ENCODE assay signal across 9 cellular contexts in genomic region chr21:41895643-41896493, GRCh38. TPM values are rescaled to one million over a fixed set of nuclear protein-coding genes. Genes with fewer than 3 reads are reported as not detected.
DNase-seq lines count a peak whose midpoint lies in the region; ATAC-seq and TF ChIP-seq lines count a peak whose summit lies in the region.
"Had no signal": no experiment of that assay in that cellular context is flagged by ENCODE, and none has a peak within 500 bp of the region (broad histone marks: within the 10 kb centered on the region; RNA-seq: fewer than 3 reads in every experiment).

No MANE protein-coding gene starts in this region.

- H3K36me3 ChIP-seq in GM23338 (ENCODE audit: insufficient read depth), result no peaks in the 10 kb centered on the region
- H3K36me3 ChIP-seq in A673 (ENCODE audit: insufficient read depth, low read length, poor library complexity, severe bottlenecking), result no peaks in the 10 kb centered on the region
- no peaks in the 10 kb centered on the region for H3K36me3 ChIP-seq in colonic mucosa

- H3K27ac ChIP-seq in GM23338 (ENCODE audit: low read depth) (no peak overlapping the region; the same call in 1 of the 2 replicates), A673 (ENCODE audit: low read depth, low read length, poor library complexity, severe bottlenecking) (no peak overlapping the region), colonic mucosa (no peak overlapping the region)

- no peaks in the 10 kb centered on the region for H3K9me2 ChIP-seq in GM23338 (ENCODE audit: insufficient read depth)
- H3K9me2 ChIP-seq: SK-N-SH had no signal

- no TSS peak for BruUV-seq in A673 (replicated peaks; lab: Mats Ljungman, UMichigan)

- no peak overlapping the region for H3K9ac ChIP-seq in colonic mucosa (ENCODE audit: low read depth in 2 of 2, low read length in 2 of 2)
- H3K9ac ChIP-seq: SK-N-SH had no signal

- POLR2A ChIA-PET in activated CD4-positive, alpha-beta T cell treated with anti-CD3 and anti-CD28 coated beads for 36 hours (lab: Charles Lee), result no interaction called here
- POLR2A ChIA-PET in A673 (lab: Charles Lee; ENCODE audit: low non-redundant PET), result no interaction called here

- H3K27me3 ChIP-seq in GM23338 (ENCODE audit: insufficient read depth) (no peaks in the 10 kb centered on the region), A673 (replicated peaks; ENCODE audit: insufficient read depth, low read depth, low read length, poor library complexity) (no peaks in the 10 kb centered on the region), colonic mucosa (no peaks in the 10 kb centered on the region)

- 0 out of 3 replicates have a peak overlapping the region, but pooled peaks have one; percentile 21 for H3K4me3 Mint-ChIP-seq in GM23338
- no peak overlapping the region for H3K4me3 Mint-ChIP-seq in activated CD4-positive, alpha-beta T cell treated with anti-CD3 and anti-CD28 coated beads for 36 hours

- no peak overlapping the region for H3K27ac Mint-ChIP-seq in GM23338
- H3K27ac Mint-ChIP-seq in activated CD4-positive, alpha-beta T cell treated with anti-CD3 and anti-CD28 coated beads for 36 hours, result no peak overlapping the region

- no peaks in the 10 kb centered on the region for H3K27me3 Mint-ChIP-seq in GM23338 (ENCODE audit: insufficient read depth, low read depth, poor library complexity)
- no peaks in the 10 kb centered on the region for H3K27me3 Mint-ChIP-seq in activated CD4-positive, alpha-beta T cell treated with anti-CD3 and anti-CD28 coated beads for 36 hours

- no peak overlapping the region for H3K4me2 ChIP-seq in GM23338
- H3K4me2 ChIP-seq: SK-N-SH had no signal

- peak; percentile 56 for DNase-seq in GM23338 (ENCODE audit: low spot score)
- DNase-seq in activated CD4-positive, alpha-beta T cell treated with anti-CD3 and anti-CD28 coated beads for 36 hours, result peak; percentile 60
- DNase-seq in effector CD4-positive, alpha-beta T cell, result peak; percentile 17
- DNase-seq in stimulated activated CD4-positive, alpha-beta T cell treated with anti-CD3 and anti-CD28 coated beads, Interleukin-2, amount 100 ng/mL, for 4 hours (ENCODE audit: low read depth), result peak; percentile 50
- DNase-seq in A673 (ENCODE audit: low spot score), result no peak
- no peak for DNase-seq in colonic mucosa
- DNase-seq in cerebellar nuclear complex (lab: John Stamatoyannopoulos, UW), result no peak
- no peak for DNase-seq in NCI-H510A (lab: John Stamatoyannopoulos, UW)
- DNase-seq: SK-N-SH had no signal

- no peaks in the 10 kb centered on the region for H3K9me3 Mint-ChIP-seq in GM23338
- no peaks in the 10 kb centered on the region for H3K9me3 Mint-ChIP-seq in activated CD4-positive, alpha-beta T cell treated with anti-CD3 and anti-CD28 coated beads for 36 hours (ENCODE audit: low read depth)

- intact Hi-C loops in activated CD4-positive, alpha-beta T cell treated with anti-CD3 and anti-CD28 coated beads for 36 hours (cut with DNase I, micrococcal nuclease), result loop anchor here in 1 of 2 experiments (5.0 kb wide), 1 partner anchor 116 kb away; the partner anchor contains the start of gene ZBTB21
- intact Hi-C loops in A673 (cut with micrococcal nuclease; ENCODE audit: unreplicated experiment), result no loop called here
- intact Hi-C loops in colonic mucosa (cut with DNase I), result no loop called here

- peaks cover 45% of the 10 kb centered on the region for H3K4me1 Mint-ChIP-seq in GM23338
- peaks cover 28% of the 10 kb centered on the region for H3K4me1 Mint-ChIP-seq in activated CD4-positive, alpha-beta T cell treated with anti-CD3 and anti-CD28 coated beads for 36 hours

- H3K4me1 ChIP-seq in GM23338 (ENCODE audit: insufficient read depth) (peaks cover 13% of the 10 kb centered on the region), A673 (ENCODE audit: insufficient read depth, low read length, poor library complexity, severe bottlenecking) (peaks cover 10% of the 10 kb centered on the region), colonic mucosa (no peaks in the 10 kb centered on the region)

- no peaks in the 10 kb centered on the region for H4K20me1 ChIP-seq in GM23338 (replicated peaks; ENCODE audit: insufficient read depth)

- H3K9me3 ChIP-seq in A673 (ENCODE audit: low read depth, low read length, poor library complexity, severe bottlenecking), result no peaks in the 10 kb centered on the region
- H3K9me3 ChIP-seq in colonic mucosa, result no peaks in the 10 kb centered on the region
- H3K9me3 ChIP-seq: SK-N-SH had no signal

- H3K79me2 ChIP-seq in GM23338 (replicated peaks; ENCODE audit: insufficient read depth), result no peaks in the 10 kb centered on the region

- H3K4me3 ChIP-seq in GM23338 (no peak overlapping the region), A673 (ENCODE audit: low read depth, low read length, poor library complexity, severe bottlenecking) (no peak overlapping the region), colonic mucosa (no peak overlapping the region)

- no peak overlapping the region for H2AFZ ChIP-seq in GM23338

- peak; percentile 59 for ATAC-seq in GM23338
- ATAC-seq in activated CD4-positive, alpha-beta T cell treated with anti-CD3 and anti-CD28 coated beads for 36 hours, result peak; percentile 51

- TF ChIP-seq CTCF in GM23338 (conservative IDR thresholded peaks at IDR 0.05; ENCODE audit: low read depth in 2 of 2), result peak in 1 of 2 experiments; percentile 52; a peak in 2 of 4 replicates
- no peak for TF ChIP-seq CTCF in A673 (conservative IDR thresholded peaks at IDR 0.05; ENCODE audit: low read depth, low read length)
- no peak for TF ChIP-seq CTCF in colonic mucosa (IDR thresholded peaks at IDR 0.05)

- CTCF ChIA-PET in activated CD4-positive, alpha-beta T cell treated with anti-CD3 and anti-CD28 coated beads for 36 hours (lab: Charles Lee), result interaction anchor here (0.6 to 2.0 kb wide), 7 partner anchors 18 to 249 kb away, joined by 3 to 5 read pairs (median 3); no protein-coding TSS in a partner anchor
- CTCF ChIA-PET in A673 (lab: Charles Lee), result no interaction called here

- no peaks in the 10 kb centered on the region for H3F3A ChIP-seq in GM23338 (replicated peaks; ENCODE audit: low read depth)

- H3K36me3 Mint-ChIP-seq in GM23338 (ENCODE audit: low read depth), result peaks cover under 1% of the 10 kb centered on the region
- peaks cover 3% of the 10 kb centered on the region for H3K36me3 Mint-ChIP-seq in activated CD4-positive, alpha-beta T cell treated with anti-CD3 and anti-CD28 coated beads for 36 hours (ENCODE audit: low read depth)

TF ChIP-seq in GM23338, 12 proteins besides CTCF, POLR2A, EP300 and RAD21 (continues in another document):
- TF ChIP-seq NANOG (IDR thresholded peaks at IDR 0.05; ENCODE audit: borderline replicate concordance) (no peak), ETS1 (IDR thresholded peaks at IDR 0.05) (no peak), POLR2AphosphoS5 (IDR thresholded peaks at IDR 0.05; ENCODE audit: low read depth) (no peak), JUNB (IDR thresholded peaks at IDR 0.05; ENCODE audit: unreplicated experiment) (no peak)

RNA-seq across cellular contexts. Expression of gene PRDM15, which starts 16.7 kb away (rescaled TPM):
- 8.2 and 10.6 TPM in 2 replicates for total RNA-seq in GM23338 (2014; rRNA removed; shearing (Covaris generic))
- polyA plus RNA-seq in GM23338 (2016; fragmentation: Nextera tagmentation; extraction: Ambion mirVana), result 3.0 and 3.1 TPM in 2 replicates
- 10 to 100 TPM; 11.8 to 13.0 TPM for total RNA-seq in activated CD4-positive, alpha-beta T cell treated with anti-CD3 and anti-CD28 coated beads for 36 hours
- total RNA-seq in A673 (2021) (16.7 and 17.8 TPM in 2 replicates), colonic mucosa (1 to 10 TPM; 3.2 to 6.3 TPM)

RNA-seq across cellular contexts. Expression of gene C2CD2, which starts 58.0 kb away (rescaled TPM):
- total RNA-seq in GM23338 (2014; rRNA removed; shearing (Covaris generic)), result 12.7 and 16.2 TPM in 2 replicates
- 3.1 and 4.5 TPM in 2 replicates for polyA plus RNA-seq in GM23338 (2016; fragmentation: Nextera tagmentation; extraction: Ambion mirVana)
- total RNA-seq in activated CD4-positive, alpha-beta T cell treated with anti-CD3 and anti-CD28 coated beads for 36 hours, result 1 to 10 TPM; 6.8 to 7.3 TPM
- total RNA-seq in A673 (2021), result 9.2 and 10.8 TPM in 2 replicates
- total RNA-seq in colonic mucosa, result 10 to 100 TPM; 13.3 to 16.1 TPM

Comparison
In these comparisons a context has a peak if more than half of its experiments do, and no peak if none do; other contexts are left out.
1. DNase-seq: peak in GM23338 (single experiment), activated CD4-positive, alpha-beta T cell treated with anti-CD3 and anti-CD28 coated beads for 36 hours (single experiment), effector CD4-positive, alpha-beta T cell (single experiment) and stimulated activated CD4-positive, alpha-beta T cell treated with anti-CD3 and anti-CD28 coated beads, Interleukin-2, amount 100 ng/mL, for 4 hours (single experiment); none in A673 (single experiment), colonic mucosa (single experiment), cerebellar nuclear complex (0 of 2) and NCI-H510A (single experiment).